In the genomic region with DNA sequence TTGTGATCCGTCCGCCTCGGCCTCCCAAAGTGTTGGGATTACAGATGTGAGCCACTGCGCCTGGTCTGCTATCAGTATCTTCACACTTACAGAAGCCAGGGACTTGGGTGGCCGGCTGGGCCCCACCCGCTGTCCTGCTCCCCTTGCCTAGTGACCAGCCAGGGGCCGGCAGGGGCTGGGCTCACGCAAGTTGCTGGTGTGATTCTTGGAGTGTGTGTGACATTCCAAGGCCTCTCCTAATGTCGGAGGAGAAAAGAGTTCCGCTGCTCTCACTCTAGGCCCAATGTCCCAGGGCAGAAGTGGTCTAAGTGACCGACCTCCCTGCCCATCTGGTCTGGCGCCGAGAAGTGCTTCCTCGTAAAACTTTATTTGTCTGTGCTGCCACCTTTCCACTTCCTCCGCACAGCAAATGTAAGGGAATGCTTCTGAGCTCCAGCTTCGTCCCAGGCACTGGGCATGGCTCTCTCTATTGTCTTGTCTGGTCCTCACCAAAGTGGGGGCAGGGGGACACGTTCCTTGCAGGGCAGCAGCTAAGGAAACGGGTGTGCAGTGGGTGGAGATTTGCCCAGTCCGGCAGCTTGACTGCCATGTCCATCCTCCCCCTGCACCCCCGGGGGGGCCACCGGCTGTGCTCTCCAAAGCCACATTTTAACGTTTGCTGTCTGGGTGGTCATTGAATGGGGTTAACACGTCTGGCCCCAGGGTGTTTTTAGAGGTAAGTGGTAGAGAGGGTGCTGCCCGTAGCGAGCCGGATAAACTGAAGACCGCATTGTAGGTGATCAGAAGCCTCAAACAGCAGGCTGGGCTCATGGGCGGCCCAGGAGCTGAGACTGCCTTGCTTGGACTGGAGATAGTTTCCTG, we compare ENCODE assay signal across 19 cellular contexts. TPM values are rescaled to one million over a fixed set of nuclear protein-coding genes. Genes with fewer than 3 reads are reported as not detected.
DNase-seq lines count a peak whose midpoint lies in the region; ATAC-seq and TF ChIP-seq lines count a peak whose summit lies in the region.
"Had no signal": no experiment of that assay in that cellular context is flagged by ENCODE, and none has a peak within 500 bp of the region (broad histone marks: within the 10 kb centered on the region; RNA-seq: fewer than 3 reads in every experiment).

No MANE protein-coding gene starts in this region.

- in situ Hi-C loops in transverse colon (cut with MboI; ENCODE audit: low pct_ligation_motif_present in 1 of 4, low pct_unique_long_range_greater_than_20kb in 1 of 4, low sequenced_read_pairs in 3 of 4), result loop anchor here in 3 of 4 donors (10.0 to 25.0 kb wide), 3 partner anchors 50 to 190 kb away; no protein-coding TSS in a partner anchor

- H3K4me1 ChIP-seq in mucosa of descending colon (ENCODE audit: low read depth), result peaks cover 55% of the 10 kb centered on the region
- H3K4me1 ChIP-seq in transverse colon, result peaks cover 37 to 76% (median 54%) of the 10 kb centered on the region in 4 donors
- H3K4me1 ChIP-seq: foreskin keratinocyte had no signal

- intact Hi-C loops in mucosa of descending colon (cut with DNase I, micrococcal nuclease) (loop anchor here in 1 of 2 donors (5.0 kb wide), 2 partner anchors 38 to 183 kb away; no protein-coding TSS in a partner anchor), transverse colon (cut with DNase I; ENCODE audit: low total_unique reads) (loop anchor here (5.0 kb wide), 1 partner anchor 48 kb away; no protein-coding TSS in a partner anchor)

- H3K36me3 ChIP-seq in mucosa of descending colon (ENCODE audit: low read depth) (no peaks in the 10 kb centered on the region), transverse colon (no peaks in the 10 kb centered on the region)
- H3K36me3 ChIP-seq: suprapubic skin had no signal

- no peak for ATAC-seq in central memory CD8-positive, alpha-beta T cell (replicated peaks; ENCODE audit: extremely low read depth, poor library complexity, severe bottlenecking)
- ATAC-seq in mucosa of descending colon, result peak; percentile 12
- ATAC-seq in HG02588 (IDR thresholded peaks at IDR 0.05; ENCODE audit: unreplicated experiment), result no peak
- no peak for ATAC-seq in GM21381 (IDR thresholded peaks at IDR 0.05; ENCODE audit: unreplicated experiment)
- ATAC-seq: foreskin keratinocyte, T-cell had no signal

- TF ChIP-seq CTCF in mucosa of descending colon (IDR thresholded peaks at IDR 0.05) (no peak), transverse colon (IDR thresholded peaks at IDR 0.05) (no peak)

- H3K4me1 Mint-ChIP-seq in central memory CD8-positive, alpha-beta T cell, result peaks cover 60% of the 10 kb centered on the region

- H3K4me3 ChIP-seq in mucosa of descending colon (no peak overlapping the region), transverse colon (no peak overlapping the region)
- H3K4me3 ChIP-seq: suprapubic skin had no signal

- peak overlapping the region; percentile 54 to 77 (median 65) for H3K27ac ChIP-seq in transverse colon
- H3K27ac ChIP-seq: foreskin keratinocyte, suprapubic skin had no signal

- H3K4me3 Mint-ChIP-seq in central memory CD8-positive, alpha-beta T cell, result peak overlapping the region; percentile 16
- H3K4me3 Mint-ChIP-seq: activated CD4-positive, alpha-beta memory T cell treated with anti-CD3 and anti-CD28 coated beads for 36 hours; activated T-cell treated with anti-CD3 and anti-CD28 coated beads, Interleukin-2, amount 50 U/mL, for 24 hours; CD14-positive monocyte; T-cell had no signal

- no peak for TF ChIP-seq EP300 in transverse colon (IDR thresholded peaks at IDR 0.05; ENCODE audit: low read depth)

- TF ChIP-seq POLR2A in transverse colon (IDR thresholded peaks at IDR 0.05), result no peak

- peaks cover 9% of the 10 kb centered on the region for H3K36me3 Mint-ChIP-seq in central memory CD8-positive, alpha-beta T cell (ENCODE audit: insufficient read depth)
- H3K36me3 Mint-ChIP-seq: activated CD4-positive, alpha-beta memory T cell treated with anti-CD3 and anti-CD28 coated beads for 36 hours; T-cell had no signal

- H3K27me3 ChIP-seq in transverse colon, result no peaks in the 10 kb centered on the region
- H3K27me3 ChIP-seq: suprapubic skin had no signal

- H3K27me3 Mint-ChIP-seq in central memory CD8-positive, alpha-beta T cell, result no peaks in the 10 kb centered on the region
- H3K27me3 Mint-ChIP-seq: activated CD4-positive, alpha-beta memory T cell treated with anti-CD3 and anti-CD28 coated beads for 36 hours; T-cell had no signal

- no peak overlapping the region for H3K27ac Mint-ChIP-seq in central memory CD8-positive, alpha-beta T cell (ENCODE audit: low read depth)
- H3K27ac Mint-ChIP-seq: activated CD4-positive, alpha-beta memory T cell treated with anti-CD3 and anti-CD28 coated beads for 36 hours; activated T-cell treated with anti-CD3 and anti-CD28 coated beads, Interleukin-2, amount 50 U/mL, for 24 hours; CD14-positive monocyte; T-cell had no signal

- no peaks in the 10 kb centered on the region for H3K9me3 Mint-ChIP-seq in central memory CD8-positive, alpha-beta T cell
- H3K9me3 Mint-ChIP-seq: activated CD4-positive, alpha-beta memory T cell treated with anti-CD3 and anti-CD28 coated beads for 36 hours; activated T-cell treated with anti-CD3 and anti-CD28 coated beads, Interleukin-2, amount 50 U/mL, for 24 hours; CD14-positive monocyte; T-cell had no signal

- H3K9me3 ChIP-seq in mucosa of descending colon (no peaks in the 10 kb centered on the region), transverse colon (no peaks in the 10 kb centered on the region)
- H3K9me3 ChIP-seq: suprapubic skin had no signal

- peak; percentile 8 for DNase-seq in NK-92 treated with Interleukin-12 subunit alpha and Interleukin-12 subunit beta, amount 100 ng/mL, for 24 hours (lab: John Stamatoyannopoulos, UW)
- DNase-seq in NK-92 (lab: John Stamatoyannopoulos, UW; ENCODE audit: unreplicated experiment) (no peak), mucosa of descending colon (peak in 1 of 3 donors; percentile 41), transverse colon (no peak), GM03348 (ENCODE audit: low spot score) (no peak)
- DNase-seq in central memory CD8-positive, alpha-beta T cell (ENCODE audit: low spot score in 2 of 2), result no peak
- DNase-seq: 8988T; activated CD4-positive, alpha-beta memory T cell treated with anti-CD3 and anti-CD28 coated beads for 36 hours; activated naive CD4-positive, alpha-beta T cell treated with anti-CD3 and anti-CD28 coated beads, Interleukin-2, amount 50 U/mL, for 16 hours; activated T-cell treated with anti-CD3 and anti-CD28 coated beads, Interleukin-2, amount 50 U/mL, for 24 hours; DMS53; foreskin keratinocyte; NCI-H187; small intestine; T-cell had no signal

- 71% methylated on average over 28 of the region's 28 CpGs; no CpG with 5 or more reads in 1 of the 2 donors for WGBS in transverse colon (ENCODE audit: low coverage in 1 of 2), 2 donors

RNA-seq across cellular contexts. Expression of gene GSE1, which starts 7.8 kb away (rescaled TPM):
- total RNA-seq in mucosa of descending colon (100 to 1,000 TPM; 107 to 122 (median 107) TPM), transverse colon (100 to 1,000 TPM; 100 to 139 (median 120) TPM)
